Comparison of ENCODE assay signal across 26 cellular contexts in genomic region chr16:82589407-82589806, GRCh38.
"Had no signal": no experiment of that assay in that cellular context is flagged by ENCODE, and none has a peak within 500 bp of the region (broad histone marks: within the 10 kb centered on the region; RNA-seq: fewer than 3 reads in every experiment).

No MANE protein-coding gene starts in this region.

- H3K27me3 ChIP-seq: suprapubic skin, testis, thyroid gland, tibial artery, tibial nerve, upper lobe of left lung, uterus, vagina had no signal

- H3K27ac ChIP-seq: stomach, suprapubic skin, testis, thoracic aorta, thyroid gland, tibial artery, tibial nerve, transverse colon, upper lobe of left lung, upper lobe of right lung, uterus, vagina had no signal

- H3K4me1 ChIP-seq: suprapubic skin, testis, thyroid gland, tibial artery, tibial nerve, upper lobe of left lung, upper lobe of right lung, uterus, vagina had no signal

- H3K4me3 ChIP-seq: stomach, suprapubic skin, testis, thoracic aorta, thyroid gland, tibial artery, tibial nerve, transverse colon, upper lobe of left lung, upper lobe of right lung, uterus, vagina had no signal

- ATAC-seq: stimulated activated effector memory CD8-positive, alpha-beta T cell treated with anti-CD3 and anti-CD28 coated beads, Interleukin-12 subunit alpha, Interleukin-12 subunit beta, amount 100 ng/mL, for 72 hours; stimulated activated memory B cell treated with anti-CD40 and anti-IgM and Interleukin-4, amounts not matched to agents 10 μg/mL and 1 μg/mL and 100 μg/mL, for 72 hours; stimulated activated naive B cell treated with anti-CD40 and anti-IgM and Interleukin-4, amounts not matched to agents 10 μg/mL and 1 μg/mL and 100 μg/mL, for 72 hours; stimulated activated naive CD8-positive, alpha-beta T cell treated with anti-CD3 and anti-CD28 coated beads, Interleukin-15, amount 100 ng/mL, for 72 hours; stimulated activated naive CD8-positive, alpha-beta T cell treated with anti-CD3 and anti-CD28 coated beads, Interleukin-15, Interleukin-2, amounts not matched to agents 100 U/mL and 50 U/mL, for 24 hours; upper lobe of right lung had no signal

- H3K36me3 ChIP-seq: stomach, suprapubic skin, thoracic aorta, thyroid gland, tibial artery, tibial nerve, transverse colon, upper lobe of left lung, upper lobe of right lung, uterus, vagina had no signal

- DNase-seq: stimulated activated CD4-positive, alpha-beta T cell treated with anti-CD3 and anti-CD28 coated beads, Interleukin-2, amount 100 ng/mL, for 48 hours; stimulated activated CD4-positive, alpha-beta T cell treated with anti-CD3 and anti-CD28 coated beads, Interleukin-4, amount 100 ng/mL, for 1 hour; stimulated activated CD4-positive, alpha-beta T cell treated with anti-CD3 and anti-CD28 coated beads, Interleukin-4, amount 100 ng/mL, for 24 hours; stimulated activated CD4-positive, alpha-beta T cell treated with anti-CD3 and anti-CD28 coated beads, Interleukin-4, amount 100 ng/mL, for 4 hours; stimulated activated CD8-positive, alpha-beta memory T cell treated with anti-CD3 and anti-CD28 coated beads, Interleukin-4, amount 100 ng/mL, for 48 hours; stimulated activated naive B cell treated with anti-CD40 and anti-IgM and Interleukin-4, amounts not matched to agents 10 μg/mL and 1 μg/mL and 100 μg/mL, for 72 hours; stimulated activated naive CD4-positive, alpha-beta T cell; stimulated activated naive CD4-positive, alpha-beta T cell treated with Interleukin-2 at 50 U/mL for 16 hours; stimulated activated naive CD8-positive, alpha-beta T cell treated with anti-CD3 and anti-CD28 coated beads, Interleukin-15, amount 100 ng/mL, for 72 hours; stimulated activated naive CD8-positive, alpha-beta T cell treated with anti-CD3 and anti-CD28 coated beads, Interleukin-15, Interleukin-2, amounts not matched to agents 100 U/mL and 50 U/mL, for 24 hours; stomach; substantia nigra; testis; thyroid gland; tibial artery; transverse colon; trophoblast cell; upper lobe of left lung; upper lobe of right lung; uterus had no signal

- H3K9me3 ChIP-seq: stomach, suprapubic skin, testis, thoracic aorta, thyroid gland, tibial artery, tibial nerve, transverse colon, upper lobe of left lung, upper lobe of right lung, uterus, vagina had no signal
